ENCODE assay signal across 10 cellular contexts in genomic region chr16:28090646-28091377, GRCh38. TPM values are rescaled to one million over a fixed set of nuclear protein-coding genes. Genes with fewer than 3 reads are reported as not detected.
DNase-seq lines count a peak whose midpoint lies in the region; ATAC-seq, FAIRE-seq and TF ChIP-seq lines count a peak whose summit lies in the region.
"Had no signal": no experiment of that assay in that cellular context is flagged by ENCODE, and none has a peak within 500 bp of the region (broad histone marks: within the 10 kb centered on the region; RNA-seq: fewer than 3 reads in every experiment).

No MANE protein-coding gene starts in this region.

- H3K4me3 ChIP-seq in fibroblast of the aortic adventitia (ENCODE audit: low read depth, low read length), result no peak overlapping the region

- H3K27ac Mint-ChIP-seq in stimulated activated effector memory CD8-positive, alpha-beta T cell treated with anti-CD3 and anti-CD28 coated beads, Interleukin-12 subunit alpha, Interleukin-12 subunit beta, amount 100 ng/mL, for 72 hours, result peak overlapping the region; percentile 63

- peak; percentile 3 for TF ChIP-seq CTCF in fibroblast of the aortic adventitia (IDR thresholded peaks at IDR 0.05; ENCODE audit: insufficient read depth, low read length)

- no peaks in the 10 kb centered on the region for H3K9me3 Mint-ChIP-seq in stimulated activated effector memory CD8-positive, alpha-beta T cell treated with anti-CD3 and anti-CD28 coated beads, Interleukin-12 subunit alpha, Interleukin-12 subunit beta, amount 100 ng/mL, for 72 hours

- ATAC-seq in stimulated activated effector memory CD8-positive, alpha-beta T cell treated with anti-CD3 and anti-CD28 coated beads, Interleukin-12 subunit alpha, Interleukin-12 subunit beta, amount 100 ng/mL, for 72 hours, result no peak
- ATAC-seq: right cardiac atrium had no signal

- H3K36me3 Mint-ChIP-seq in stimulated activated effector memory CD8-positive, alpha-beta T cell treated with anti-CD3 and anti-CD28 coated beads, Interleukin-12 subunit alpha, Interleukin-12 subunit beta, amount 100 ng/mL, for 72 hours, result peaks cover 39% of the 10 kb centered on the region

- peaks cover 14% of the 10 kb centered on the region for H3K4me1 Mint-ChIP-seq in stimulated activated effector memory CD8-positive, alpha-beta T cell treated with anti-CD3 and anti-CD28 coated beads, Interleukin-12 subunit alpha, Interleukin-12 subunit beta, amount 100 ng/mL, for 72 hours

- DNase-seq in activated CD4-positive, alpha-beta T cell treated with anti-CD3 and anti-CD28 coated beads for 48 hours, result peak; percentile 28
- DNase-seq in activated CD4-positive, alpha-beta T cell treated with anti-CD3 and anti-CD28 coated beads, Interleukin-2, amount 50 U/mL, for 48 hours, result no peak
- DNase-seq in RCC 7860 (ENCODE audit: low spot score) (peak; percentile 75), fibroblast of the aortic adventitia (ENCODE audit: low read depth) (peak; percentile 23), midbrain (lab: John Stamatoyannopoulos, UW) (no peak), NCI-H446 treated with DMSO at 0.1 percent for 48 hours (lab: John Stamatoyannopoulos, UW) (no peak), HTR-8/SVneo (ENCODE audit: insufficient read length, low spot score) (no peak)
- no peak for DNase-seq in stimulated activated effector memory CD8-positive, alpha-beta T cell treated with anti-CD3 and anti-CD28 coated beads, Interleukin-12 subunit alpha, Interleukin-12 subunit beta, amount 100 ng/mL, for 72 hours (ENCODE audit: low spot score in 2 of 2)
- DNase-seq: central memory CD4-positive, alpha-beta T cell; right cardiac atrium had no signal

- no peak overlapping the region for H3K4me3 Mint-ChIP-seq in stimulated activated effector memory CD8-positive, alpha-beta T cell treated with anti-CD3 and anti-CD28 coated beads, Interleukin-12 subunit alpha, Interleukin-12 subunit beta, amount 100 ng/mL, for 72 hours

- FAIRE-seq in RCC 7860 (lab: Jason Lieb, UNC), result no peak
- FAIRE-seq in HTR-8/SVneo (lab: Jason Lieb, UNC), result no peak

RNA-seq across cellular contexts. Expression of gene GSG1L, which starts 27.3 kb away (rescaled TPM):
- not detected in 2 replicates for total RNA-seq in fibroblast of the aortic adventitia (ENCODE audit: low replicate concordance)

Comparison
In these comparisons a context has a peak if more than half of its experiments do, and no peak if none do; other contexts are left out.
1. DNase-seq: peak in activated CD4-positive, alpha-beta T cell treated with anti-CD3 and anti-CD28 coated beads for 48 hours (single experiment), RCC 7860 (single experiment) and fibroblast of the aortic adventitia (single experiment); none in activated CD4-positive, alpha-beta T cell treated with anti-CD3 and anti-CD28 coated beads, Interleukin-2, amount 50 U/mL, for 48 hours (0 of 2), stimulated activated effector memory CD8-positive, alpha-beta T cell treated with anti-CD3 and anti-CD28 coated beads, Interleukin-12 subunit alpha, Interleukin-12 subunit beta, amount 100 ng/mL, for 72 hours (0 of 2), midbrain (single experiment), NCI-H446 treated with DMSO at 0.1 percent for 48 hours (single experiment) and HTR-8/SVneo (single experiment).